ENCODE assay signal across 8 cellular contexts in the genomic region with DNA sequence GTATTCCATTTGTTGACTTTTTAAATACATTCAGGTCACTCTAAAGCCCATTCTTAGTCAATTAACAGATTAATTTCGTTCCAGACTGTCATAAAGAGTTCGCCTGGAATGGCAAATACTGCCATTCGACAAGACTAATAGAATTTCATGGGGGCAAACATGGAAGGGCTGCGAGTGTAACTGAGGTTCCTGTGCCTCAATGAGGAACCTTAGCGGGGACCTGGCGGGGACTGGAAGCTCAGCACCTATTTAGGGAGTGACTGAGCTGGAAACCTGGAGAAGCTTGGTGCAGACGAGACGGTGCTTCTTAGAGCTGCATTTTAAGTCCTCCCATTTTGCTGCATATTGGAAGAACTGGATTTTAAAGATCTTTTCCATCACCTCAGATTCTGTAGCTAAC. TPM values are rescaled to one million over a fixed set of nuclear protein-coding genes. Genes with fewer than 3 reads are reported as not detected.
DNase-seq lines count a peak whose midpoint lies in the region; ATAC-seq and TF ChIP-seq lines count a peak whose summit lies in the region.

No MANE protein-coding gene starts in this region.

- peak overlapping the region; percentile 24 to 80 (median 76) for H3K27ac ChIP-seq in gastroesophageal sphincter

- TF ChIP-seq POLR2A in gastroesophageal sphincter (IDR thresholded peaks at IDR 0.05), result no peak

- peaks cover 0 to 2% (median 0%) of the 10 kb centered on the region in 3 donors for H3K9me3 Mint-ChIP-seq in T-cell

- DNase-seq in GM12865 (ENCODE audit: low read depth) (no peak), T-cell (no peak), retinal pigment epithelial cell (ENCODE audit: low read depth) (no peak)
- DNase-seq in activated CD4-positive, CD25-positive, alpha-beta regulatory T cell treated with anti-CD3 and anti-CD28 coated beads, Interleukin-2, amount 50 U/mL, for 72 hours, result no peak
- no peak for DNase-seq in stimulated activated CD8-positive, alpha-beta memory T cell treated with anti-CD3 and anti-CD28 coated beads, Interleukin-4, amount 100 ng/mL, for 48 hours

- H3K9me3 ChIP-seq in gastroesophageal sphincter, result no peaks in the 10 kb centered on the region

- H3K4me1 Mint-ChIP-seq in T-cell, result peaks cover 29 to 40% (median 35%) of the 10 kb centered on the region in 3 donors

- peaks cover 0 to 51% (median 19%) of the 10 kb centered on the region in 3 donors for H3K4me1 ChIP-seq in gastroesophageal sphincter

- TF ChIP-seq CTCF in GM12865 (IDR thresholded peaks at IDR 0.05; ENCODE audit: insufficient read depth, low read depth, low read length, missing control alignments), result no peak
- no peak for TF ChIP-seq CTCF in gastroesophageal sphincter (IDR thresholded peaks at IDR 0.05)
- no peak for TF ChIP-seq CTCF in retinal pigment epithelial cell (conservative IDR thresholded peaks at IDR 0.05; ENCODE audit: low read depth, low read length)

- no peaks in the 10 kb centered on the region for H3K36me3 ChIP-seq in gastroesophageal sphincter

- POLR2A ChIA-PET in T-cell (lab: Charles Lee), result no interaction called here

- ATAC-seq in T-cell (replicated peaks in 1 of 4) (no peak), gastroesophageal sphincter (no peak), HG02588 (IDR thresholded peaks at IDR 0.05; ENCODE audit: unreplicated experiment) (no peak), GM18517 (IDR thresholded peaks at IDR 0.05; ENCODE audit: unreplicated experiment) (no peak)

- WGBS in gastroesophageal sphincter (ENCODE audit: low coverage in 1 of 2), 2 donors, result 16 to 23% methylated on average over 5 to 8 of the region's 8 CpGs

- H3K4me3 ChIP-seq in GM12865 (ENCODE audit: low read depth, low read length), result peak overlapping the region; percentile 83
- H3K4me3 ChIP-seq in gastroesophageal sphincter, result peak overlapping the region; percentile 41 to 56
- peak overlapping the region; percentile 76 for H3K4me3 ChIP-seq in retinal pigment epithelial cell (ENCODE audit: low read length)

- peaks cover 66 to 79% of the 10 kb centered on the region in 2 donors for H3K27me3 Mint-ChIP-seq in T-cell

- no peaks in the 10 kb centered on the region for H3K36me3 Mint-ChIP-seq in T-cell

- peaks cover 78% of the 10 kb centered on the region for H3K27me3 ChIP-seq in gastroesophageal sphincter

- TF ChIP-seq EP300 in gastroesophageal sphincter (IDR thresholded peaks at IDR 0.05), result no peak

- no peak overlapping the region for H3K27ac Mint-ChIP-seq in T-cell

- CTCF ChIA-PET in T-cell (lab: Charles Lee), result interaction anchor here in 1 of 2 donors (0.6 kb wide), 1 partner anchor 1164 kb away, joined by 3 read pairs; no protein-coding TSS in a partner anchor

- peak overlapping the region in 2 of 3 donors; percentile 47 to 88 for H3K4me3 Mint-ChIP-seq in T-cell

RNA-seq across cellular contexts. Expression of a gene that starts 3.4 kb away (rescaled TPM):
- 1 to 10 TPM in 2 of 5 donors, under 1 TPM in 3; 0.39 to 1.7 (median 0.68) TPM for total RNA-seq in T-cell
- 100 to 1,000 TPM in 1 of 4 donors, 10 to 100 TPM in 3; 26.8 to 148 (median 65.8) TPM for total RNA-seq in gastroesophageal sphincter

Comparison
In these comparisons a context has a peak if more than half of its experiments do, and no peak if none do; other contexts are left out.
1. RNA of a gene that starts 3.4 kb away (total RNA-seq): 26.8 to 148 TPM in gastroesophageal sphincter; 0.39 to 1.7 TPM in T-cell; every median in the first group is over 10 times any median in the second.
2. Peak in every context shown above with its lines, with median percentiles within 50 percentile points of each other: H3K4me3 ChIP-seq.